Comparison of ENCODE assay signal across 9 cellular contexts in the genomic region with DNA sequence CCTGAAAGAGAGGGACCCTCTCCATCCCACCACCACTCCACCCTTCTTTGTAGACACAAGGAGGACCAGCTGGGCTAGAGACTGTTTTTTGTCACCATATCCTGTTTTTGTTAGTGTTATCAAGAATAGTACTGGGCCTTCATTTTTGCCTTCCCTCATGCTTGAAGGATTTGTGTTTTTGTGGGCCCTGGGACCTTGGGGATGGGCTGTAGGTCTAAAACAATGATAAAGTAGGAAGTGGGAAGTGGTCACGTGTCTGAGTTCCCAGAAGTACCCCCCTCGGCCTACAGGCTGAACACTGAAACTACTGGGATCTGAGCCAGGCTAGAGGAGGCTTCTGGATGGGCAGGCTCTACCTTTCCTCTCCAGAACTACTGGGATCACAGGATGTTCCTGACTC. TPM values are rescaled to one million over a fixed set of nuclear protein-coding genes. Genes with fewer than 3 reads are reported as not detected.
DNase-seq lines count a peak whose midpoint lies in the region; ATAC-seq and TF ChIP-seq lines count a peak whose summit lies in the region.
"Had no signal": no experiment of that assay in that cellular context is flagged by ENCODE, and none has a peak within 500 bp of the region (broad histone marks: within the 10 kb centered on the region; RNA-seq: fewer than 3 reads in every experiment).

No MANE protein-coding gene starts in this region.

- no peak for ATAC-seq in activated CD8-positive, alpha-beta memory T cell treated with anti-CD3 and anti-CD28 coated beads, Interleukin-2, amount 10 ng/mL, durations not matched to agents 7 days and 5 days
- ATAC-seq in left lobe of liver (peak; percentile 9), GM18502 (IDR thresholded peaks at IDR 0.05; ENCODE audit: poor library complexity, unreplicated experiment) (no peak)

- DNase-seq in activated CD8-positive, alpha-beta memory T cell treated with anti-CD3 and anti-CD28 coated beads, Interleukin-2, amount 10 ng/mL, durations not matched to agents 7 days and 5 days: no peak
- DNase-seq in activated CD8-positive, alpha-beta memory T cell treated with anti-CD3 and anti-CD28 coated beads, Interleukin-2, amount 50 U/mL, for 4 hours: no peak
- DNase-seq in activated naive CD8-positive, alpha-beta T cell treated with anti-CD3 and anti-CD28 coated beads for 36 hours: no peak
- DNase-seq in left lobe of liver (ENCODE audit: low spot score) (no peak), tibial nerve (ENCODE audit: low spot score in 2 of 2) (no peak), NCI-H1694 (lab: John Stamatoyannopoulos, UW) (no peak)
- no peak for DNase-seq in activated effector memory CD4-positive, alpha-beta T cell treated with anti-CD3 and anti-CD28 coated beads, Interleukin-2, amount 50 U/mL, for 16 hours

- H3K27me3 ChIP-seq in tibial nerve: no peaks in the 10 kb centered on the region

- H3K4me1 Mint-ChIP-seq in activated CD8-positive, alpha-beta memory T cell treated with anti-CD3 and anti-CD28 coated beads, Interleukin-2, amount 10 ng/mL, durations not matched to agents 7 days and 5 days: peaks cover 79% of the 10 kb centered on the region
- peaks cover 71% of the 10 kb centered on the region for H3K4me1 Mint-ChIP-seq in activated naive CD8-positive, alpha-beta T cell treated with anti-CD3 and anti-CD28 coated beads for 36 hours

- TF ChIP-seq POLR2A in tibial nerve (IDR thresholded peaks at IDR 0.05): no peak

- peak in 1 of 2 donors; percentile 16 for TF ChIP-seq EP300 in tibial nerve (IDR thresholded peaks at IDR 0.05)

- no peak overlapping the region for H3K4me3 ChIP-seq in tibial nerve

- H3K4me1 ChIP-seq in tibial nerve: peaks cover 4 to 65% (median 61%) of the 10 kb centered on the region in 4 donors

- peak overlapping the region; percentile 72 to 92 (median 82) for H3K27ac ChIP-seq in tibial nerve

- peaks cover 0 to 28% (median 0%) of the 10 kb centered on the region in 3 donors for H3K36me3 ChIP-seq in tibial nerve

- no peaks in the 10 kb centered on the region for H3K9me3 ChIP-seq in tibial nerve

- H3K9me3 Mint-ChIP-seq in activated CD8-positive, alpha-beta memory T cell treated with anti-CD3 and anti-CD28 coated beads, Interleukin-2, amount 10 ng/mL, durations not matched to agents 7 days and 5 days (ENCODE audit: low read depth): no peaks in the 10 kb centered on the region
- no peaks in the 10 kb centered on the region for H3K9me3 Mint-ChIP-seq in activated naive CD8-positive, alpha-beta T cell treated with anti-CD3 and anti-CD28 coated beads for 36 hours

- 9 to 15% methylated on average over 2 of the region's 2 CpGs for WGBS in tibial nerve, 2 donors

- TF ChIP-seq CTCF in tibial nerve (IDR thresholded peaks at IDR 0.05): peak in 2 of 5 experiments; percentile 10 to 32

- CTCF ChIA-PET in activated CD8-positive, alpha-beta memory T cell treated with anti-CD3 and anti-CD28 coated beads, Interleukin-2, amount 10 ng/mL, durations not matched to agents 7 days and 5 days (lab: Charles Lee): interaction anchor here (0.9 to 11.5 kb wide), 7 partner anchors 11 to 73 kb away, joined by 3 to 158 read pairs (median 5); partner anchors contain the start of genes FBXO24 and LRCH4

- H3K27ac Mint-ChIP-seq in activated CD8-positive, alpha-beta memory T cell treated with anti-CD3 and anti-CD28 coated beads, Interleukin-2, amount 10 ng/mL, durations not matched to agents 7 days and 5 days: peak overlapping the region; percentile 95
- H3K27ac Mint-ChIP-seq in activated naive CD8-positive, alpha-beta T cell treated with anti-CD3 and anti-CD28 coated beads for 36 hours: peak overlapping the region; percentile 99

- H3K36me3 Mint-ChIP-seq in activated CD8-positive, alpha-beta memory T cell treated with anti-CD3 and anti-CD28 coated beads, Interleukin-2, amount 10 ng/mL, durations not matched to agents 7 days and 5 days: peaks cover 26% of the 10 kb centered on the region
- peaks cover 47% of the 10 kb centered on the region for H3K36me3 Mint-ChIP-seq in activated naive CD8-positive, alpha-beta T cell treated with anti-CD3 and anti-CD28 coated beads for 36 hours

- no peaks in the 10 kb centered on the region for H3K27me3 Mint-ChIP-seq in activated CD8-positive, alpha-beta memory T cell treated with anti-CD3 and anti-CD28 coated beads, Interleukin-2, amount 10 ng/mL, durations not matched to agents 7 days and 5 days
- H3K27me3 Mint-ChIP-seq in activated naive CD8-positive, alpha-beta T cell treated with anti-CD3 and anti-CD28 coated beads for 36 hours: no peaks in the 10 kb centered on the region

- peak overlapping the region; percentile 38 for H3K4me3 Mint-ChIP-seq in activated CD8-positive, alpha-beta memory T cell treated with anti-CD3 and anti-CD28 coated beads, Interleukin-2, amount 10 ng/mL, durations not matched to agents 7 days and 5 days
- H3K4me3 Mint-ChIP-seq in activated naive CD8-positive, alpha-beta T cell treated with anti-CD3 and anti-CD28 coated beads for 36 hours: peak overlapping the region; percentile 82

RNA-seq across cellular contexts. Expression of gene AGFG2, which starts 8.9 kb away (rescaled TPM):
- 10 to 100 TPM; 61.4 to 82.5 TPM for total RNA-seq in activated CD8-positive, alpha-beta memory T cell treated with anti-CD3 and anti-CD28 coated beads, Interleukin-2, amount 10 ng/mL, durations not matched to agents 7 days and 5 days
- total RNA-seq in activated naive CD8-positive, alpha-beta T cell treated with anti-CD3 and anti-CD28 coated beads for 36 hours: 10 to 100 TPM; 52.4 to 55.4 TPM
- total RNA-seq in left lobe of liver (87.8 TPM), tibial nerve (10 to 100 TPM; 17.1 to 54.6 (median 35.0) TPM)

RNA-seq across cellular contexts. Expression of gene SAP25, which starts 25.8 kb away (rescaled TPM):
- 10 to 100 TPM; 18.2 to 26.3 TPM for total RNA-seq in activated CD8-positive, alpha-beta memory T cell treated with anti-CD3 and anti-CD28 coated beads, Interleukin-2, amount 10 ng/mL, durations not matched to agents 7 days and 5 days
- 1 to 10 TPM; 4.4 to 6.0 TPM for total RNA-seq in activated naive CD8-positive, alpha-beta T cell treated with anti-CD3 and anti-CD28 coated beads for 36 hours
- total RNA-seq in left lobe of liver: 0.86 TPM
- total RNA-seq in tibial nerve: 1 to 10 TPM; 2.4 to 8.4 (median 4.6) TPM

RNA-seq across cellular contexts. Expression of gene LRCH4, which starts 38.1 kb away (rescaled TPM):
- total RNA-seq in activated CD8-positive, alpha-beta memory T cell treated with anti-CD3 and anti-CD28 coated beads, Interleukin-2, amount 10 ng/mL, durations not matched to agents 7 days and 5 days: 100 to 1,000 TPM; 155 to 178 TPM
- total RNA-seq in activated naive CD8-positive, alpha-beta T cell treated with anti-CD3 and anti-CD28 coated beads for 36 hours: 10 to 100 TPM; 65.6 to 68.1 TPM
- total RNA-seq in left lobe of liver: 31.6 TPM
- total RNA-seq in tibial nerve: 100 to 1,000 TPM; 135 to 174 (median 170) TPM

RNA-seq across cellular contexts. Expression of gene FBXO24, which starts 38.3 kb away (rescaled TPM):
- 1 to 10 TPM in 1 of 2 experiments, under 1 TPM in 1; 0.80 to 1.3 TPM for total RNA-seq in activated CD8-positive, alpha-beta memory T cell treated with anti-CD3 and anti-CD28 coated beads, Interleukin-2, amount 10 ng/mL, durations not matched to agents 7 days and 5 days
- under 1 TPM; 0.54 to 0.80 TPM for total RNA-seq in activated naive CD8-positive, alpha-beta T cell treated with anti-CD3 and anti-CD28 coated beads for 36 hours
- 1.0 TPM for total RNA-seq in left lobe of liver
- 1 to 10 TPM in 1 of 4 donors, under 1 TPM in 2, not detected in 1; 0.30 to 2.2 (median 0.84) TPM for total RNA-seq in tibial nerve
- total RNA-seq: glomerular endothelial cell had no signal

RNA-seq across cellular contexts. Expression of gene PCOLCE, which starts 54.3 kb away (rescaled TPM):
- total RNA-seq in activated CD8-positive, alpha-beta memory T cell treated with anti-CD3 and anti-CD28 coated beads, Interleukin-2, amount 10 ng/mL, durations not matched to agents 7 days and 5 days: 10 to 100 TPM in 1 of 2 experiments, 1 to 10 TPM in 1; 9.2 to 11.6 TPM
- total RNA-seq in activated naive CD8-positive, alpha-beta T cell treated with anti-CD3 and anti-CD28 coated beads for 36 hours: 1 to 10 TPM; 4.0 TPM
- total RNA-seq in left lobe of liver: 71.8 TPM
- 100 to 1,000 TPM in 3 of 4 donors, 10 to 100 TPM in 1; 55.9 to 155 (median 125) TPM for total RNA-seq in tibial nerve
